Comparison of ENCODE assay signal across 22 cellular contexts in the genomic region with DNA sequence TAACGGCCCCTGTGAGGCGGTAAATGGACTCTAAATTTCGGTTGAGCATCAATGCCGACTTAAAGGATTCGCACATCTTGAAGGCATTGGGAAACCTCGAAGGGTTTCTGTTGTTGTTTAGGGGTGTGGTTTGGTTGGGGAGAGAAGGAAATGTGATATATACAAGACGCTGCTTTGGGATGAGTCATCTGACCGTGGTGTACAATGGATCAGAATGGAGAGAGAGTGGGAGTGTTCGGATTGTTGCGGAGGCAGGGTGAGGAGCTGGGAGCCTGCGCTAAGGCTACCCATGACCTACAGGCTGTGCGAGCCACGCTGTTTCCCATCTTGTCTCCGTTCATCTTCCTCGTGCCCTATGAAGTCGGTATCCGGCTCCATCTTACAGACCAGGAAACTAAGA.
DNase-seq lines count a peak whose midpoint lies in the region; ATAC-seq and TF ChIP-seq lines count a peak whose summit lies in the region.
"Had no signal": no experiment of that assay in that cellular context is flagged by ENCODE, and none has a peak within 500 bp of the region (broad histone marks: within the 10 kb centered on the region; RNA-seq: fewer than 3 reads in every experiment).

No MANE protein-coding gene starts in this region.

- no peak for ATAC-seq in GM18519 (IDR thresholded peaks at IDR 0.05; ENCODE audit: low FRiP score, unreplicated experiment)
- no peak for ATAC-seq in HG03354 (IDR thresholded peaks at IDR 0.05; ENCODE audit: poor library complexity, severe bottlenecking, unreplicated experiment)
- ATAC-seq: gastrocnemius medialis; GM12878; natural killer cell treated with Interleukin-12 subunit alpha and Interleukin-12 subunit beta and Interleukin-15 and Interleukin-18, amount 100 ng/mL, for 72 hours had no signal

- intact Hi-C loops in A673 (cut with micrococcal nuclease; ENCODE audit: unreplicated experiment) (no loop called here), uterus (cut with DNase I; ENCODE audit: low total_unique reads) (no loop called here)

- H3K4me1 ChIP-seq in A673 (ENCODE audit: insufficient read depth, low read length, poor library complexity, severe bottlenecking) (no peaks in the 10 kb centered on the region), uterus (no peaks in the 10 kb centered on the region)
- H3K4me1 ChIP-seq: breast epithelium, gastrocnemius medialis, prostate gland had no signal

- TF ChIP-seq CTCF in A673 (conservative IDR thresholded peaks at IDR 0.05; ENCODE audit: low read depth, low read length) (no peak), uterus (IDR thresholded peaks at IDR 0.05) (no peak)

- H3K27ac ChIP-seq in A673 (ENCODE audit: low read depth, low read length, poor library complexity, severe bottlenecking) (no peak overlapping the region), uterus (no peak overlapping the region)
- H3K27ac ChIP-seq: breast epithelium, gastrocnemius medialis, prostate gland, SK-N-MC had no signal

- BruUV-seq in A673 (replicated peaks; lab: Mats Ljungman, UMichigan), result no TSS peak

- H3K36me3 ChIP-seq in A673 (ENCODE audit: insufficient read depth, low read length, poor library complexity, severe bottlenecking) (no peaks in the 10 kb centered on the region), uterus (no peaks in the 10 kb centered on the region)
- H3K36me3 ChIP-seq: breast epithelium, gastrocnemius medialis, prostate gland had no signal

- POLR2A ChIA-PET in A673 (lab: Charles Lee; ENCODE audit: low non-redundant PET), result no interaction called here

- H3K4me3 ChIP-seq in A673 (ENCODE audit: low read depth, low read length, poor library complexity, severe bottlenecking) (no peak overlapping the region), uterus (no peak overlapping the region)
- H3K4me3 ChIP-seq: breast epithelium, gastrocnemius medialis, GM12878, lung, prostate gland, SK-N-MC had no signal

- TF ChIP-seq POLR2A in uterus (IDR thresholded peaks at IDR 0.05), result no peak

- in situ Hi-C loops in ACHN (cut with HindIII; ENCODE audit: low pct_ligation_motif_present, low pct_unique_long_range_greater_than_20kb, low sequenced_read_pairs), result no loop called here

- CTCF ChIA-PET in A673 (lab: Charles Lee), result no interaction called here

- DNase-seq in A673 (ENCODE audit: low spot score) (peak; percentile 21), LHCN-M2 (ENCODE audit: low read depth) (peak; percentile 68), astrocyte of the hippocampus (ENCODE audit: low read depth, low spot score) (peak; percentile 36), islet precursor cell (peak; percentile 61), uterus (no peak), ACHN (no peak)
- DNase-seq: activated CD4-positive, alpha-beta T cell treated with anti-CD3 and anti-CD28 coated beads, Interleukin-2, amount 50 U/mL, for 4 hours; CD4-positive, alpha-beta memory T cell; effector CD4-positive, alpha-beta T cell; gastrocnemius medialis; MM.1S; NCI-H187 treated with DMSO at 0.1 percent for 48 hours; NCI-H510A; stimulated activated naive CD4-positive, alpha-beta T cell had no signal

- no peaks in the 10 kb centered on the region for H3K9me3 ChIP-seq in A673 (ENCODE audit: low read depth, low read length, poor library complexity, severe bottlenecking)
- H3K9me3 ChIP-seq in uterus, result no peaks in the 10 kb centered on the region
- H3K9me3 ChIP-seq: breast epithelium, gastrocnemius medialis, prostate gland had no signal

- H3K27me3 ChIP-seq in A673 (replicated peaks; ENCODE audit: insufficient read depth, low read depth, low read length, poor library complexity), result no peaks in the 10 kb centered on the region
- H3K27me3 ChIP-seq in uterus, result no peaks in the 10 kb centered on the region
- H3K27me3 ChIP-seq: breast epithelium, gastrocnemius medialis had no signal

Comparison
In these comparisons a context has a peak if more than half of its experiments do, and no peak if none do; other contexts are left out.
1. DNase-seq: peak in A673 (single experiment), LHCN-M2 (single experiment), astrocyte of the hippocampus (single experiment) and islet precursor cell (single experiment); none in uterus (0 of 2) and ACHN (single experiment).